ENCODE assay signal across 1 cellular context in the genomic region with DNA sequence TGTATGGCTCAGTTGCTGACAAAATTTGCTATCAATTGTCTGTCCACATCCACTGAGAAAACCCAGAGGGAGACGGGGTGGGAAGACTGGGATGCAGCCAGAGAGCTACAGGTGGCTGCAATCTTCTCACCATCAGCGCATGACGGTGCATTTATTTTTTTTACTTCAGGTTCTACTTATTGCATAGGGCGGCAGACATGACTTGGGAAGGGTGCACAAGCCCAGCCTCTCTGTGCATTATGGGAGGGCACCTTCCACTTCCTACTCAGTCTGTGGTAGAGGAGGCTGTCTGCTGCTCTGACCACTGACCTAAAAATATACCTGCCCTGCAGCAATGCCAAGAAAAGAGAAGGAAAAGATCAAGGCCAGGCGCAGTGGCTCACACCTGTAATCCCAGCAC.
TF ChIP-seq lines count a peak whose summit lies in the region.

No MANE protein-coding gene starts in this region.

TF ChIP-seq in GM12878, 131 proteins besides CTCF, POLR2A, EP300 and RAD21:
- no peak for TF ChIP-seq ZNF217 (IDR thresholded peaks at IDR 0.05)
- TF ChIP-seq RUNX3 (IDR thresholded peaks at IDR 0.05; ENCODE audit: low read length) = peak; percentile 26; the same call in 1 of the 2 replicates
- 0 out of 2 replicates have a peak, but pooled peaks have one; percentile 19 for TF ChIP-seq IKZF1 (conservative IDR thresholded peaks at IDR 0.05)
